Comparison of ENCODE assay signal across 9 cellular contexts in the genomic region with DNA sequence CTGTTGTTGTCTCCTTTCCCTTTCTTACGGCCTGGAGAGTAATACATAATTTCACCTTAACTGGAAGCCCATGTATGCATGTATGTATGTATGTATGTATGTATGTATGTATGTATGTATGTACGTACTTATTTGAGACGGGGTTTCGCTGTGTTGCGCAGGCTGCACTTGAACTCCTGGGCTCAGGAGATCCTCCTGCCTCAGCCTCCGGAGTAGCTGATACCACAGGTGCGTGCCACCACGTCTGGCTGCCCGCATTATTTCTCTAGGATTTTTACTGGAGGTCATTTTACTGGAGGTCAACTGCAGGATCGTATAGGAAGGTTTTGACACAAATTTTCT. TPM values are rescaled to one million over a fixed set of nuclear protein-coding genes. Genes with fewer than 3 reads are reported as not detected.
DNase-seq lines count a peak whose midpoint lies in the region; ATAC-seq and TF ChIP-seq lines count a peak whose summit lies in the region.
"Had no signal": no experiment of that assay in that cellular context is flagged by ENCODE, and none has a peak within 500 bp of the region (broad histone marks: within the 10 kb centered on the region; RNA-seq: fewer than 3 reads in every experiment).

No MANE protein-coding gene starts in this region.

- no peaks in the 10 kb centered on the region for H3K4me1 Mint-ChIP-seq in HFFc6 (ENCODE audit: low read depth)

- H3K4me2 ChIP-seq in PC-9, result peak overlapping the region; percentile 68

- peak overlapping the region; percentile 54; the same call in 1 of the 2 replicates for H2AFZ ChIP-seq in PC-9

- H3K27ac Mint-ChIP-seq in HFFc6, result no peak overlapping the region
- H3K27ac Mint-ChIP-seq: naive B cell had no signal

- no TSS peak for BruUV-seq in PC-9 (replicated peaks; lab: Mats Ljungman, UMichigan)

- DNase-seq in activated CD8-positive, alpha-beta memory T cell treated with anti-CD3 and anti-CD28 coated beads for 24 hours, result peak; percentile 68
- DNase-seq in activated CD8-positive, alpha-beta memory T cell treated with anti-CD3 and anti-CD28 coated beads, Interleukin-2, amount 50 U/mL, for 48 hours, result no peak
- DNase-seq in PC-9 (no peak), HFFc6 (no peak), NCI-H774 (lab: John Stamatoyannopoulos, UW) (no peak)

- peaks cover 10% of the 10 kb centered on the region for H3K79me2 ChIP-seq in PC-9 (ENCODE audit: low read depth)

- no peaks in the 10 kb centered on the region; the same call in 1 of the 2 replicates for H3K27me3 Mint-ChIP-seq in HFFc6 (ENCODE audit: insufficient read depth)

- H4K20me1 ChIP-seq in PC-9 (ENCODE audit: insufficient read depth), result no peaks in the 10 kb centered on the region

- H3K27me3 ChIP-seq in PC-9 (ENCODE audit: insufficient read depth, low read depth) (peaks cover 15% of the 10 kb centered on the region), iPS-15b (ENCODE audit: control insufficient read depth, insufficient read depth, low read length) (peaks cover 3% of the 10 kb centered on the region), stomach smooth muscle (ENCODE audit: control insufficient read depth in 1 of 2, insufficient read depth in 2 of 2, low read length in 2 of 2) (no peaks in the 10 kb centered on the region)

- H3K36me3 ChIP-seq in PC-9 (ENCODE audit: low read depth) (peaks cover 8% of the 10 kb centered on the region; the same call in 1 of the 2 replicates), iPS-15b (ENCODE audit: control insufficient read depth, insufficient read depth, low read length) (no peaks in the 10 kb centered on the region), stomach smooth muscle (ENCODE audit: control insufficient read depth in 2 of 2, insufficient read depth in 2 of 2, low read length in 2 of 2) (peaks cover 18 to 19% of the 10 kb centered on the region in 2 donors)

- POLR2A ChIA-PET in PC-9 (lab: Charles Lee; ENCODE audit: unreplicated experiment), result no interaction called here

- H3K4me1 ChIP-seq in PC-9 (replicated peaks; ENCODE audit: insufficient read depth), result peaks cover 13% of the 10 kb centered on the region
- H3K4me1 ChIP-seq in iPS-15b (ENCODE audit: control insufficient read depth, insufficient read depth, low read length), result no peaks in the 10 kb centered on the region
- H3K4me1 ChIP-seq in stomach smooth muscle (ENCODE audit: control insufficient read depth, insufficient read depth, low read length), result peaks cover 11% of the 10 kb centered on the region

- H3K9me2 ChIP-seq in PC-9 (ENCODE audit: insufficient read depth), result no peaks in the 10 kb centered on the region

- intact Hi-C loops in PC-9 (cut with micrococcal nuclease; ENCODE audit: unreplicated experiment), result loop anchor here (2.0 to 5.0 kb wide), 3 partner anchors 61 to 230 kb away; a partner anchor contains a TSS

- no peaks in the 10 kb centered on the region; the same call in 1 of the 2 replicates for H3F3A ChIP-seq in PC-9 (ENCODE audit: insufficient read depth, low read depth)

- H3K36me3 Mint-ChIP-seq in HFFc6 (ENCODE audit: low read depth), result peaks cover 21% of the 10 kb centered on the region

- H3K4me3 ChIP-seq in PC-9 (peak overlapping the region; percentile 27; the same call in 1 of the 2 replicates), iPS-15b (ENCODE audit: low read depth, low read length) (peak overlapping the region; percentile 9), stomach smooth muscle (ENCODE audit: low read length in 2 of 2) (peak overlapping the region; percentile 15 to 100)

- H3K27ac ChIP-seq in PC-9, result no peak overlapping the region
- H3K27ac ChIP-seq in stomach smooth muscle (ENCODE audit: low read length), result no peak overlapping the region

- TF ChIP-seq CTCF in PC-9 (conservative IDR thresholded peaks at IDR 0.05) (no peak), HFFc6 (IDR thresholded peaks at IDR 0.05) (no peak)

- H3K9ac ChIP-seq in iPS-15b (ENCODE audit: low read depth, low read length) (no peak overlapping the region), stomach smooth muscle (ENCODE audit: low read length in 2 of 2) (no peak overlapping the region)

- H3K4me3 Mint-ChIP-seq in HFFc6, result no peak overlapping the region
- H3K4me3 Mint-ChIP-seq: naive B cell had no signal

- H3K9me3 ChIP-seq in PC-9 (ENCODE audit: insufficient read depth, low read depth) (no peaks in the 10 kb centered on the region), iPS-15b (ENCODE audit: control insufficient read depth, insufficient read depth, low read length) (no peaks in the 10 kb centered on the region), stomach smooth muscle (ENCODE audit: control insufficient read depth in 2 of 2, low read length in 2 of 2) (no peaks in the 10 kb centered on the region)

- ATAC-seq in HG02623 (IDR thresholded peaks at IDR 0.05; ENCODE audit: unreplicated experiment), result no peak

- CTCF ChIA-PET in PC-9 (lab: Charles Lee), result no interaction called here

- H3K9me3 Mint-ChIP-seq in HFFc6, result no peaks in the 10 kb centered on the region

RNA-seq across cellular contexts. Expression of a gene that starts 0.6 kb away (rescaled TPM):
- total RNA-seq in PC-9 (2021), result 96.7 and 108 TPM in 2 replicates
- total RNA-seq in HFFc6 (2021; fragmentation: NEBNext Ultra II Directional; extraction: Animal tissue kit (Norgen Biotek cat#: 25700)), result 100 to 1,000 TPM; 150 to 158 (median 156) TPM

RNA-seq across cellular contexts. Expression of a gene that starts 45.3 kb away (rescaled TPM):
- total RNA-seq in PC-9 (2021), result 0.40 and 0.50 TPM in 2 replicates
- total RNA-seq in HFFc6 (2021; fragmentation: NEBNext Ultra II Directional; extraction: Animal tissue kit (Norgen Biotek cat#: 25700)), result under 1 TPM; 0.14 to 0.18 (median 0.14) TPM

RNA-seq across cellular contexts. Expression of a gene that starts 51.6 kb away (rescaled TPM):
- 18.2 and 22.5 TPM in 2 replicates for total RNA-seq in PC-9 (2021)
- total RNA-seq in HFFc6 (2021; fragmentation: NEBNext Ultra II Directional; extraction: Animal tissue kit (Norgen Biotek cat#: 25700)), result 10 to 100 TPM; 20.3 to 32.3 (median 24.3) TPM

RNA-seq across cellular contexts. Expression of a gene that starts 58.8 kb away (rescaled TPM):
- total RNA-seq in PC-9 (2021), result 156 and 194 TPM in 2 replicates
- 100 to 1,000 TPM; 112 to 140 (median 116) TPM for total RNA-seq in HFFc6 (2021; fragmentation: NEBNext Ultra II Directional; extraction: Animal tissue kit (Norgen Biotek cat#: 25700))
